ENCODE assay signal across 23 cellular contexts in genomic region chr11:62142043-62142375, GRCh38. TPM values are rescaled to one million over a fixed set of nuclear protein-coding genes. Genes with fewer than 3 reads are reported as not detected.
"Had no signal": no experiment of that assay in that cellular context is flagged by ENCODE, and none has a peak within 500 bp of the region (broad histone marks: within the 10 kb centered on the region; RNA-seq: fewer than 3 reads in every experiment).

No MANE protein-coding gene starts in this region.

- DNase-seq: activated naive CD4-positive, alpha-beta T cell treated with anti-CD3 and anti-CD28 coated beads, Interleukin-2, amount 50 U/mL, for 16 hours; activated T-cell treated with anti-CD3 and anti-CD28 coated beads, Interleukin-2, amount 50 U/mL, for 4 hours; dermis blood vessel endothelial cell; effector memory CD4-positive, alpha-beta T cell; foreskin melanocyte; immature natural killer cell; mesenchymal stem cell; mucosa of descending colon; nephron progenitor cell; stimulated activated CD4-positive, alpha-beta T cell treated with anti-CD3 and anti-CD28 coated beads, Interleukin-4, amount 100 ng/mL, for 24 hours; stimulated activated naive CD4-positive, alpha-beta T cell treated with Interleukin-2 at 50 U/mL for 16 hours; T-helper 9 cell; uterus had no signal

- H3K4me1 ChIP-seq: uterus had no signal

- H3K27ac Mint-ChIP-seq: immature natural killer cell, nephron progenitor cell had no signal

- H3K27me3 ChIP-seq: tibial nerve, uterus had no signal

- H3K9me3 Mint-ChIP-seq: activated T-cell treated with anti-CD3 and anti-CD28 coated beads, Interleukin-2, amount 50 U/mL, for 4 hours; brain; immature natural killer cell; nephron progenitor cell had no signal

- H3K36me3 ChIP-seq: uterus had no signal

- H3K4me1 Mint-ChIP-seq: brain, immature natural killer cell, nephron progenitor cell had no signal

- H3K4me3 ChIP-seq: mucosa of descending colon, tibial nerve, uterus had no signal

- H3K27ac ChIP-seq: tibial nerve, uterus had no signal

- H3K4me3 Mint-ChIP-seq: activated T-cell treated with anti-CD3 and anti-CD28 coated beads, Interleukin-2, amount 50 U/mL, for 4 hours; brain; immature natural killer cell; nephron progenitor cell had no signal

- H3K9me3 ChIP-seq: mucosa of descending colon, tibial nerve, uterus had no signal

- ATAC-seq: activated T-cell treated with anti-CD3 and anti-CD28 coated beads, Interleukin-2, amount 50 U/mL, for 4 hours; esophagus mucosa; mucosa of descending colon had no signal

RNA-seq across cellular contexts. Expression of gene SCGB1D1, which starts 48.0 kb away (rescaled TPM):
- total RNA-seq: activated T-cell treated with anti-CD3 and anti-CD28 coated beads, Interleukin-2, amount 50 U/mL, for 4 hours; aorta; dermis blood vessel endothelial cell; endothelial cell of umbilical vein; esophagus mucosa; lower leg skin; mucosa of descending colon; renal cortical epithelial cell; SK-MEL-5; subcutaneous adipose tissue; T-helper 1 cell treated with Interleukin-12 subunit alpha and Interleukin-12 subunit beta and Interleukin-4 antibody, amounts not matched to agents 30 ng/mL and 1 ng/mL, for 36 hours; tibial nerve; uterus had no signal
